ENCODE assay signal across 15 cellular contexts in the genomic region with DNA sequence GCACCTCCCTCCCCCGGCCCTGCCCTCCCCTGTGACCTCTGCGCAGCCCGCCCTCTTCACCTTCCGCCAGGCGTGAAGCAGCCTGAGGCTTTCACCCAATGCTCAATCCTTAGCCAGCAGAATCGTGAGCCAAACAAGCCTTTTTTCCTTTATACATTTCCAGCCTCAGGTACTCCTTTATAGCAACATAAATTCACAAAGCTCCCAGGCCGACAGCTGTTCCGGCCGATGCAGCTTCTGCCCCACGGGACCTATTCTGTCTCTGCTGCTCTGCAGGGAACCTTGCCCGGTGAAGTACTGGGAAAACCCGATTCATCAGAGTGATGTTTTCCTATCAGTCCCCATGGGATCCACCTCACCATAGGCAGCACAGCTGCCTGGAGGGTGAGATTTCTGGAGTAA.
A peak's percentile ranks its signal among the peaks of the same experiment; 100 is the strongest.
DNase-seq lines count a peak whose midpoint lies in the region; TF ChIP-seq lines count a peak whose summit lies in the region.
"Had no signal": no experiment of that assay in that cellular context is flagged by ENCODE, and none has a peak within 500 bp of the region (broad histone marks: within the 10 kb centered on the region; RNA-seq: fewer than 3 reads in every experiment).

No MANE protein-coding gene starts in this region.

- H3K36me3 Mint-ChIP-seq in osteocyte (ENCODE audit: unreplicated experiment) = peaks cover 47% of the 10 kb centered on the region
- H3K36me3 Mint-ChIP-seq in HFFc6 (ENCODE audit: low read depth) = no peaks in the 10 kb centered on the region; the same call in 1 of the 2 replicates

- H3K36me3 ChIP-seq in BLaER1 (peaks cover 86% of the 10 kb centered on the region), esophagus (ENCODE audit: control insufficient read depth in 2 of 2, insufficient read depth in 2 of 2, low read length in 1 of 2) (peaks cover 0 to 5% of the 10 kb centered on the region in 2 donors), WERI-Rb-1 (no peaks in the 10 kb centered on the region)
- H3K36me3 ChIP-seq: colonic mucosa, HAP-1 had no signal

- peaks cover 23% of the 10 kb centered on the region for H3K4me1 Mint-ChIP-seq in osteocyte (ENCODE audit: unreplicated experiment)
- H3K4me1 Mint-ChIP-seq in HFFc6 (ENCODE audit: low read depth) = peaks cover 6% of the 10 kb centered on the region; the same call in 1 of the 2 replicates

- no peaks in the 10 kb centered on the region for H3K9me3 Mint-ChIP-seq in osteocyte (ENCODE audit: unreplicated experiment)
- H3K9me3 Mint-ChIP-seq in HFFc6 = no peaks in the 10 kb centered on the region

- H3K27me3 ChIP-seq in BLaER1 (no peaks in the 10 kb centered on the region), esophagus (ENCODE audit: control insufficient read depth in 1 of 2, insufficient read depth in 2 of 2, low read length in 2 of 2) (no peaks in the 10 kb centered on the region), WERI-Rb-1 (ENCODE audit: insufficient read depth, low read depth, severe bottlenecking) (no peaks in the 10 kb centered on the region)
- H3K27me3 ChIP-seq: adrenal gland, colonic mucosa, vagina had no signal

- H3K27ac ChIP-seq in BLaER1 = no peak overlapping the region
- H3K27ac ChIP-seq in esophagus (ENCODE audit: low read depth in 2 of 2, low read length in 1 of 2) = peak overlapping the region; percentile 48 to 75
- H3K27ac ChIP-seq in WERI-Rb-1 = no peak overlapping the region
- H3K27ac ChIP-seq: colonic mucosa, vagina had no signal

- WGBS in esophagus, 2 donors = 50 to 56% methylated on average over 12 of the region's 12 CpGs

- H3K27ac Mint-ChIP-seq in osteocyte (ENCODE audit: unreplicated experiment) (peak overlapping the region; percentile 28), HFFc6 (no peak overlapping the region)

- no peak overlapping the region for H3K9ac ChIP-seq in BLaER1

- H4K20me1 ChIP-seq in BLaER1 = peaks cover 100% of the 10 kb centered on the region

- H3K4me3 ChIP-seq in BLaER1 (no peak overlapping the region), esophagus (ENCODE audit: low read depth in 1 of 2, low read length in 2 of 2) (no peak overlapping the region), WERI-Rb-1 (ENCODE audit: low read depth, low read length) (no peak overlapping the region)
- H3K4me3 ChIP-seq: adrenal gland, colonic mucosa, HAP-1, lung, vagina had no signal

- H3K27me3 Mint-ChIP-seq in osteocyte (ENCODE audit: unreplicated experiment) = no peaks in the 10 kb centered on the region
- H3K27me3 Mint-ChIP-seq in HFFc6 (ENCODE audit: insufficient read depth) = peaks cover 14% of the 10 kb centered on the region

- peak; percentile 92 for DNase-seq in LHCN-M2 (ENCODE audit: low read depth)
- DNase-seq in osteocyte (ENCODE audit: extremely low spot score, unreplicated experiment) = no peak
- DNase-seq in activated T-cell treated with anti-CD3 and anti-CD28 coated beads, Interleukin-2, amount 50 U/mL, for 1 hour = no peak
- DNase-seq in WERI-Rb-1 = no peak
- DNase-seq in HFFc6 = no peak
- no peak for DNase-seq in NOMO-1 (lab: John Stamatoyannopoulos, UW; ENCODE audit: unreplicated experiment in 2 of 2)
- DNase-seq: colonic mucosa; NCI-H446; stimulated activated CD8-positive, alpha-beta memory T cell treated with anti-CD3 and anti-CD28 coated beads, Interleukin-4, amount 100 ng/mL, for 48 hours had no signal

- H3K9me3 ChIP-seq in BLaER1 (no peaks in the 10 kb centered on the region), esophagus (ENCODE audit: control insufficient read depth in 2 of 2, insufficient read depth in 1 of 2, low read depth in 1 of 2, low read length in 1 of 2) (no peaks in the 10 kb centered on the region), WERI-Rb-1 (ENCODE audit: severe bottlenecking) (no peaks in the 10 kb centered on the region)
- H3K9me3 ChIP-seq: adrenal gland, colonic mucosa, HAP-1, vagina had no signal

- peak overlapping the region; percentile 76 for H3K4me2 ChIP-seq in BLaER1

- H3K4me3 Mint-ChIP-seq in osteocyte (ENCODE audit: unreplicated experiment) = no peak overlapping the region
- H3K4me3 Mint-ChIP-seq in HFFc6 = no peak overlapping the region

- H3K4me1 ChIP-seq in BLaER1 = peaks cover 67% of the 10 kb centered on the region
- H3K4me1 ChIP-seq in esophagus (ENCODE audit: control insufficient read depth in 2 of 2, insufficient read depth in 2 of 2, low read length in 1 of 2) = peaks cover 0 to 3% of the 10 kb centered on the region in 2 donors
- H3K4me1 ChIP-seq: adrenal gland, colonic mucosa, HAP-1, vagina had no signal

- TF ChIP-seq CTCF in osteocyte (IDR thresholded peaks at IDR 0.05) (no peak), WERI-Rb-1 (IDR thresholded peaks at IDR 0.05; ENCODE audit: low read depth, low read length) (no peak), HFFc6 (IDR thresholded peaks at IDR 0.05) (no peak)

Comparison
In these comparisons a context has a peak if more than half of its experiments do, and no peak if none do; other contexts are left out.
1. H3K27ac ChIP-seq: peak in esophagus (2 of 2); none in BLaER1 (single experiment) and WERI-Rb-1 (single experiment).